16 cellular contexts compared by ENCODE assay signal in the genomic region with DNA sequence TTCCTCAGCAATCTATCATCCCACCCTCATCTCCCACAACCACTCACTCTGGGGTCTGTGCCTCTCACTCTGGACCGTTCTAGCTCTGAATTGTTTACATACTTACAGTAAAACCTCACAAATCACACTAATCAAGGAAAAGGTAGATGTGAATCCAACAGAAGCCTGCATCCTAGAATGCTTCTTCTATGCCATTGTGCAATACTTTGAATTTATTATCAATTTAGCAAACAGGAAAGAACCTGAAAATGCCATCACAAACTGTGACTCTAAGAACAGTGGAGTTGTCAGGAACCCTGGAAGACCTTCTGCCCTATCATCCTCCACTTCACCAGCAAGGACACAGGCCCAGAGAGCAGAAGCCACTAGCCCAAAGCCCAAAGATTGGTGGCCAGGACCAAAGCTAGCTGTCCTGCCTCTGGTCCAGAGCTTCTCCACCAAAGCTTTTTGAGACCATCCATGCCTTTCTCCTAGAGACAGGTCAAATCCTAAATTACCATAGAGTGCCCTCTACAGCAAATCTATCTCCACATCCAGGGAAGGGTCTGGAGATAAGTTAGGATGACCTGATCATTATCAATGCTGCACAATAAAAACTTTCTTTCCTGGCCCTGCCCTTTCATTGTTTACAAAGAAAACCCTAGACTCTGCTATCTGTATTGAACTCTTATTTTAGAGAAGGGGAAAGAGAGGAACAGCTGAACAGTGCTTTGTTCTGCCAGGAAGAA. TPM values are rescaled to one million over a fixed set of nuclear protein-coding genes. Genes with fewer than 3 reads are reported as not detected.
DNase-seq lines count a peak whose midpoint lies in the region; ATAC-seq and TF ChIP-seq lines count a peak whose summit lies in the region.
"Had no signal": no experiment of that assay in that cellular context is flagged by ENCODE, and none has a peak within 500 bp of the region (broad histone marks: within the 10 kb centered on the region; RNA-seq: fewer than 3 reads in every experiment).

No MANE protein-coding gene starts in this region.

- TF ChIP-seq CTCF in cardiac muscle cell (IDR thresholded peaks at IDR 0.05; ENCODE audit: low read depth, low read length) (no peak), esophagus squamous epithelium (IDR thresholded peaks at IDR 0.05) (no peak), nephron (IDR thresholded peaks at IDR 0.05; ENCODE audit: unreplicated experiment in 3 of 3) (no peak)

- H3K27ac ChIP-seq in cardiac muscle cell: peak overlapping the region; percentile 54
- peak overlapping the region; percentile 91 to 94 (median 92) for H3K27ac ChIP-seq in esophagus squamous epithelium
- H3K27ac ChIP-seq in urinary bladder (ENCODE audit: low read depth): no peak overlapping the region

- H3K4me3 Mint-ChIP-seq in nephron: peak overlapping the region; percentile 97 to 99 (median 98)

- peak overlapping the region; percentile 55 to 77 (median 67) for H3K27ac Mint-ChIP-seq in nephron

- H3K4me1 ChIP-seq in cardiac muscle cell (ENCODE audit: low read depth): peaks cover 10% of the 10 kb centered on the region
- peaks cover 0 to 24% (median 0%) of the 10 kb centered on the region in 3 donors for H3K4me1 ChIP-seq in esophagus squamous epithelium
- H3K4me1 ChIP-seq in urinary bladder (ENCODE audit: insufficient read depth): no peaks in the 10 kb centered on the region

- no peaks in the 10 kb centered on the region for H3K36me3 Mint-ChIP-seq in nephron (ENCODE audit: low read depth)

- peaks cover 51% of the 10 kb centered on the region for H3K4me1 Mint-ChIP-seq in nephron

- no peak for TF ChIP-seq POLR2A in esophagus squamous epithelium (IDR thresholded peaks at IDR 0.05)

- H3K36me3 ChIP-seq in cardiac muscle cell: no peaks in the 10 kb centered on the region
- H3K36me3 ChIP-seq in esophagus squamous epithelium: no peaks in the 10 kb centered on the region
- H3K36me3 ChIP-seq in urinary bladder (ENCODE audit: insufficient read depth): no peaks in the 10 kb centered on the region

- peaks cover 16% of the 10 kb centered on the region for H3K27me3 Mint-ChIP-seq in nephron (ENCODE audit: low read depth)

- H3K9me3 ChIP-seq in cardiac muscle cell (ENCODE audit: low read depth): no peaks in the 10 kb centered on the region
- H3K9me3 ChIP-seq in esophagus squamous epithelium: no peaks in the 10 kb centered on the region

- no peaks in the 10 kb centered on the region for H3K9me3 Mint-ChIP-seq in nephron

- H3K4me3 ChIP-seq in cardiac muscle cell: no peak overlapping the region
- peak overlapping the region; percentile 78 to 83 (median 82) for H3K4me3 ChIP-seq in esophagus squamous epithelium
- peak overlapping the region; percentile 84 for H3K4me3 ChIP-seq in urinary bladder (ENCODE audit: low read depth, low read length)

- intact Hi-C loops in Right ventricle myocardium superior (cut with DNase I): loop anchor here (5.0 kb wide), 1 partner anchor 126 kb away; no protein-coding TSS in a partner anchor
- intact Hi-C loops in esophagus squamous epithelium (cut with DNase I): no loop called here

- DNase-seq in cardiac muscle cell (ENCODE audit: low read depth in 1 of 2, low spot score in 1 of 2) (no peak), Right ventricle myocardium superior (no peak), esophagus squamous epithelium (lab: John Stamatoyannopoulos, UW) (no peak), NCI-H82 (lab: John Stamatoyannopoulos, UW) (no peak)
- DNase-seq: activated CD4-positive, alpha-beta T cell treated with anti-CD3 and anti-CD28 coated beads for 4 hours; activated gamma-delta T cell treated with Interleukin-2 at 50 U/mL for 16 hours; cerebellar nuclear complex; EL; kidney glomerular epithelial cell; NCI-H1694 treated with DMSO at 0.1 percent for 48 hours; NCI-H748 treated with DMSO at 0.1 percent for 48 hours; SW 1271 had no signal

- H3K27me3 ChIP-seq in cardiac muscle cell (no peaks in the 10 kb centered on the region), esophagus squamous epithelium (no peaks in the 10 kb centered on the region)

- ATAC-seq in Right ventricle myocardium superior (ENCODE audit: poor library complexity): no peak
- no peak for ATAC-seq in GM18861 (IDR thresholded peaks at IDR 0.05; ENCODE audit: unreplicated experiment)
- no peak for ATAC-seq in activated CD4-positive, CD25-positive, alpha-beta regulatory T cell treated with anti-CD3 and anti-CD28 coated beads, Interleukin-2, amount 50 U/mL, for 24 hours

- 54 to 70% methylated on average over 1 of the region's 1 CpG for WGBS in esophagus squamous epithelium, 2 donors
- WGBS in urinary bladder: 30% methylated on average over 1 of the region's 1 CpG

RNA-seq across cellular contexts. Expression of gene SORBS1, which starts 2.4 kb away (rescaled TPM):
- 14.9 and 20.6 TPM in 2 replicates for total RNA-seq in cardiac muscle cell
- polyA plus RNA-seq in cardiac muscle cell: 11.0 and 12.8 TPM in 2 replicates
- 697 TPM for total RNA-seq in Right ventricle myocardium superior
- 100 to 1,000 TPM in 1 of 4 donors, 10 to 100 TPM in 3; 23.3 to 359 (median 72.2) TPM for total RNA-seq in esophagus squamous epithelium
- total RNA-seq in urinary bladder: 297 TPM
- 697 TPM for polyA plus RNA-seq in urinary bladder
